ENCODE assay signal across 19 cellular contexts in genomic region chr2:205689837-205690236, GRCh38. TPM values are rescaled to one million over a fixed set of nuclear protein-coding genes. Genes with fewer than 3 reads are reported as not detected.
DNase-seq lines count a peak whose midpoint lies in the region; ATAC-seq, FAIRE-seq and TF ChIP-seq lines count a peak whose summit lies in the region.
"Had no signal": no experiment of that assay in that cellular context is flagged by ENCODE, and none has a peak within 500 bp of the region (broad histone marks: within the 10 kb centered on the region; RNA-seq: fewer than 3 reads in every experiment).

No MANE protein-coding gene starts in this region.

- H3K56ac ChIP-seq in H9 (ENCODE audit: insufficient read length, low read depth, low read length): no peak overlapping the region

- H3K9ac ChIP-seq in muscle layer of colon (ENCODE audit: low read length): no peak overlapping the region
- no peak overlapping the region for H3K9ac ChIP-seq in H9 (ENCODE audit: extremely low read depth, insufficient read length, low read length)
- H3K9ac ChIP-seq: BLaER1, GM23248 had no signal

- no peak overlapping the region; a peak in 1 of 7 replicates for H3K27ac Mint-ChIP-seq in H9
- H3K27ac Mint-ChIP-seq: CD8-positive, alpha-beta T cell had no signal

- H3K4me3 ChIP-seq in A549 (no peak overlapping the region), esophagus muscularis mucosa (peak overlapping the region in 3 of 4 donors; percentile 76 to 95 (median 83)), muscle layer of colon (ENCODE audit: low read depth in 1 of 2, low read length in 2 of 2) (no peak overlapping the region), sigmoid colon (peak overlapping the region in 3 of 4 donors; percentile 2 to 99 (median 87))
- H3K4me3 ChIP-seq: BLaER1, GM23248 had no signal

- H3K4me2 ChIP-seq in A549 (peak overlapping the region; percentile 88; the same call in 1 of the 3 replicates), H9 (ENCODE audit: insufficient read depth, insufficient read length, low read length) (no peak overlapping the region)
- H3K4me2 ChIP-seq: BLaER1 had no signal

- H3K36me3 ChIP-seq in esophagus muscularis mucosa (peaks cover 0 to 7% (median 2%) of the 10 kb centered on the region in 4 donors), muscle layer of colon (ENCODE audit: insufficient read depth, low read length) (peaks cover 11% of the 10 kb centered on the region), sigmoid colon (peaks cover 0 to 11% (median 0%) of the 10 kb centered on the region in 4 donors)
- H3K36me3 ChIP-seq: BLaER1 had no signal

- no peaks in the 10 kb centered on the region for H3K79me1 ChIP-seq in H9 (ENCODE audit: insufficient read depth, low read depth, low read length, poor library complexity, severe bottlenecking)

- no peaks in the 10 kb centered on the region for H3K27me3 ChIP-seq in esophagus muscularis mucosa
- no peaks in the 10 kb centered on the region for H3K27me3 ChIP-seq in muscle layer of colon (ENCODE audit: control insufficient read depth in 1 of 2, insufficient read depth in 2 of 2, low read length in 2 of 2)
- no peaks in the 10 kb centered on the region for H3K27me3 ChIP-seq in sigmoid colon
- peaks cover 6% of the 10 kb centered on the region; the same call in 1 of the 2 replicates for H3K27me3 ChIP-seq in H9 (ENCODE audit: insufficient read depth, low read length)

- no peaks in the 10 kb centered on the region; a peak in 1 of 5 replicates for H3K9me3 Mint-ChIP-seq in H9
- H3K9me3 Mint-ChIP-seq: CD8-positive, alpha-beta T cell had no signal

- WGBS in A549 (ENCODE audit: missing lambda C conversion rate): 94% methylated on average over 9 of the region's 9 CpGs
- WGBS in esophagus muscularis mucosa: 48% methylated on average over 9 of the region's 9 CpGs
- 88 to 90% methylated on average over 9 of the region's 9 CpGs for WGBS in sigmoid colon, 2 donors
- no CpG with 5 or more reads among the region's 9 CpGs for WGBS in H9 (ENCODE audit: extremely low coverage, insufficient read length, low lambda C conversion rate)

- no peaks in the 10 kb centered on the region; the same call in 1 of the 2 replicates for H3K79me2 ChIP-seq in H9 (ENCODE audit: insufficient read depth, low read length)

- ATAC-seq in A549: no peak
- ATAC-seq in GM18909 (IDR thresholded peaks at IDR 0.05; ENCODE audit: poor library complexity, unreplicated experiment): no peak
- no peak for ATAC-seq in HG03175 (IDR thresholded peaks at IDR 0.05; ENCODE audit: unreplicated experiment)
- ATAC-seq: CD8-positive, alpha-beta T cell; PC-3 had no signal

- H3K27ac ChIP-seq in A549: peak overlapping the region; percentile 11 to 98; a peak in 4 of 6 replicates
- H3K27ac ChIP-seq in esophagus muscularis mucosa (replicated peaks in 1 of 4): peak overlapping the region; percentile 92 to 98 (median 96)
- H3K27ac ChIP-seq in muscle layer of colon (ENCODE audit: low read depth, low read length): peak overlapping the region; percentile 94
- H3K27ac ChIP-seq in sigmoid colon: peak overlapping the region; percentile 94 to 99 (median 96)
- H3K27ac ChIP-seq in H9 (ENCODE audit: insufficient read length, low read depth, low read length): no peak overlapping the region
- H3K27ac ChIP-seq: 22Rv1, BLaER1, GM23248, RWPE1 had no signal

- H3K36me3 Mint-ChIP-seq in H9 (ENCODE audit: insufficient read depth in 1 of 3, low read depth in 3 of 3): peaks cover 0 to 9% (median 5%) of the 10 kb centered on the region in 3 experiments; a peak in 5 of 7 replicates
- H3K36me3 Mint-ChIP-seq: CD8-positive, alpha-beta T cell had no signal

- no peak overlapping the region for H3K23ac ChIP-seq in H9 (ENCODE audit: insufficient read length, low read depth, low read length)

- no peak overlapping the region for H4K8ac ChIP-seq in H9 (replicated peaks; ENCODE audit: insufficient read length, low read depth, low read length)

- H2AK5ac ChIP-seq in H9 (ENCODE audit: insufficient read length, low read length): no peak overlapping the region

- H2BK15ac ChIP-seq in H9 (ENCODE audit: low read depth, low read length): no peak overlapping the region

- no peak overlapping the region for H2BK120ac ChIP-seq in H9 (ENCODE audit: low read depth, low read length, poor library complexity, severe bottlenecking)

- H2AFZ ChIP-seq in H9 (ENCODE audit: low read length): no peak overlapping the region
- H2AFZ ChIP-seq: GM23248 had no signal

- POLR2A ChIA-PET in A549 (lab: Yijun Ruan, JAX): no interaction called here

- TF ChIP-seq EP300 in A549 (IDR thresholded peaks at IDR 0.05): no peak
- TF ChIP-seq EP300 in esophagus muscularis mucosa (IDR thresholded peaks at IDR 0.05): no peak
- TF ChIP-seq EP300 in sigmoid colon (IDR thresholded peaks at IDR 0.05): no peak

- H4K20me1 ChIP-seq in H9 (ENCODE audit: control insufficient read depth, insufficient read depth, insufficient read length): no peaks in the 10 kb centered on the region
- H4K20me1 ChIP-seq: BLaER1 had no signal

- H2BK20ac ChIP-seq in H9 (ENCODE audit: low read depth, low read length, poor library complexity, severe bottlenecking): no peak overlapping the region

- DNase-seq in A549 (ENCODE audit: low read depth in 1 of 2, low spot score in 1 of 2) (no peak), esophagus muscularis mucosa (ENCODE audit: extremely low spot score) (peak; percentile 42), sigmoid colon (no peak), hepatic stellate cell (ENCODE audit: low spot score) (no peak), H9 (no peak)
- DNase-seq: CD8-positive, alpha-beta T cell; DMS79; GM23248; NCI-H1417 treated with DMSO at 0.1 percent for 48 hours; NCI-H1930; NCI-H446; PC-3 had no signal

- TF ChIP-seq CTCF in A549 (IDR thresholded peaks at IDR 0.05) (no peak), esophagus muscularis mucosa (IDR thresholded peaks at IDR 0.05) (no peak), sigmoid colon (IDR thresholded peaks at IDR 0.05) (no peak), H9 (conservative IDR thresholded peaks at IDR 0.05) (no peak)

- no peak for TF ChIP-seq RAD21 in A549 (conservative IDR thresholded peaks at IDR 0.05 in 1 of 2, IDR thresholded peaks at IDR 0.05 in 1 of 2)

- no peak overlapping the region for H3T11ph ChIP-seq in H9 (ENCODE audit: low read length)

- CTCF ChIA-PET in A549 (lab: Yijun Ruan, JAX): interaction anchor here (1.3 to 2.5 kb wide), 2 partner anchors 14 to 31 kb away, joined by 5 read pairs; no protein-coding TSS in a partner anchor

- no peak overlapping the region for H2BK12ac ChIP-seq in H9 (ENCODE audit: insufficient read length, low read depth, low read length)

- no peak overlapping the region for H3K14ac ChIP-seq in H9 (ENCODE audit: insufficient read depth, low read length)

- no peak overlapping the region for H2BK5ac ChIP-seq in H9 (ENCODE audit: insufficient read length, low read length)

- H3K4me1 ChIP-seq in A549 (peaks cover 92% of the 10 kb centered on the region), esophagus muscularis mucosa (peaks cover 24 to 94% (median 90%) of the 10 kb centered on the region in 4 donors), muscle layer of colon (ENCODE audit: insufficient read depth, low read length) (peaks cover 74% of the 10 kb centered on the region), sigmoid colon (peaks cover 0 to 82% (median 77%) of the 10 kb centered on the region in 4 donors), H9 (ENCODE audit: insufficient read depth, low read length) (peaks cover 2% of the 10 kb centered on the region; the same call in 1 of the 2 replicates)

- no peak overlapping the region for H4K5ac ChIP-seq in H9 (ENCODE audit: insufficient read length, low read depth, low read length)

- H3K4me1 Mint-ChIP-seq in H9: peaks cover 54 to 60% of the 10 kb centered on the region in 2 experiments

- no peak overlapping the region; a peak in 1 of 5 replicates for H3K4me3 Mint-ChIP-seq in H9
- H3K4me3 Mint-ChIP-seq: CD8-positive, alpha-beta T cell had no signal

- TF ChIP-seq POLR2A in A549 (IDR thresholded peaks at IDR 0.05; ENCODE audit: low read length) (no peak), esophagus muscularis mucosa (IDR thresholded peaks at IDR 0.05; ENCODE audit: low read depth) (no peak), sigmoid colon (IDR thresholded peaks at IDR 0.05) (no peak)

- H3K18ac ChIP-seq in H9 (ENCODE audit: insufficient read length, low read depth, low read length): no peak overlapping the region

- no peaks in the 10 kb centered on the region for H3K9me3 ChIP-seq in A549
- no peaks in the 10 kb centered on the region for H3K9me3 ChIP-seq in esophagus muscularis mucosa
- H3K9me3 ChIP-seq in muscle layer of colon (ENCODE audit: low read length): no peaks in the 10 kb centered on the region
- H3K9me3 ChIP-seq in sigmoid colon: no peaks in the 10 kb centered on the region
- H3K9me3 ChIP-seq in H9 (ENCODE audit: control insufficient read depth, low read depth, low read length): no peaks in the 10 kb centered on the region
- H3K9me3 ChIP-seq: BLaER1 had no signal

- H3K4ac ChIP-seq in H9 (ENCODE audit: low read depth, low read length): no peak overlapping the region

- FAIRE-seq in A549 (lab: Jason Lieb, UNC): no peak
- FAIRE-seq: D721Med had no signal

- peaks cover 43% of the 10 kb centered on the region for H3K27me3 Mint-ChIP-seq in H9 (ENCODE audit: low read depth)

- no peak overlapping the region for H4K91ac ChIP-seq in H9 (ENCODE audit: insufficient read length, low read depth, low read length)

- H3K23me2 ChIP-seq in H9 (ENCODE audit: insufficient read length, low read depth, low read length, poor library complexity, severe bottlenecking): peaks cover 22% of the 10 kb centered on the region

- intact Hi-C loops in esophagus muscularis mucosa (cut with DNase I): loop anchor here (5.0 kb wide), 1 partner anchor 197 kb away; no protein-coding TSS in a partner anchor
- intact Hi-C loops in sigmoid colon (cut with DNase I): loop anchor here (2.0 to 10.0 kb wide), 3 partner anchors 42 to 1145 kb away; partner anchors contain the start of gene PARD3B

TF ChIP-seq in A549, 52 proteins besides CTCF, POLR2A, EP300 and RAD21:
- TF ChIP-seq ZC3H11A (IDR thresholded peaks at IDR 0.05): no peak

RNA-seq across cellular contexts. Expression of gene NRP2, which starts 7.5 kb away (rescaled TPM):
- polyA plus RNA-seq in A549 (2011; rRNA removed) (144 and 154 TPM in 2 replicates), A549 (2017; fragmentation: RNase III; extraction: RNeasy Plus Mini Kit Qiagen cat#74134 plus additional on column Dnase treatment) (125 to 187 TPM (median 159 TPM) in 3 replicates), sigmoid colon (10 to 100 TPM in 1 of 3 donors, 1 to 10 TPM in 2; 2.5 to 13.6 (median 7.8) TPM)
- polyA plus RNA-seq in A549 (2012; cell fraction: cytosol; rRNA removed): 37.9 and 48.1 TPM in 2 replicates
- 111 and 112 TPM in 2 replicates for polyA plus RNA-seq in A549 (2012; cell fraction: nucleus; rRNA removed)
- polyA minus RNA-seq in A549 (2011; rRNA and poly(A)+ RNA removed): 199 and 240 TPM in 2 replicates
- total RNA-seq in esophagus muscularis mucosa (100 to 1,000 TPM; 195 to 440 (median 314) TPM), sigmoid colon (100 to 1,000 TPM; 207 to 348 (median 237) TPM), H9 (2021) (19.7 and 20.7 TPM in 2 replicates)
- total RNA-seq: CD8-positive, alpha-beta T cell had no signal

Comparison
In these comparisons a context has a peak if more than half of its experiments do, and no peak if none do; other contexts are left out.
1. H3K4me3 ChIP-seq: peak in esophagus muscularis mucosa (3 of 4) and sigmoid colon (3 of 4); none in A549 (single experiment) and muscle layer of colon (0 of 2).